In genomic region chr3:31896643-31897433, GRCh38 we compare ENCODE assay signal across 31 cellular contexts.
DNase-seq lines count a peak whose midpoint lies in the region; ATAC-seq, FAIRE-seq and TF ChIP-seq lines count a peak whose summit lies in the region.
"Had no signal": no experiment of that assay in that cellular context is flagged by ENCODE, and none has a peak within 500 bp of the region (broad histone marks: within the 10 kb centered on the region; RNA-seq: fewer than 3 reads in every experiment).

No MANE protein-coding gene starts in this region.

- POLR2A ChIA-PET in H1 (lab: Charles Lee; ENCODE audit: partially characterized antibody) (no interaction called here), HepG2 (lab: Yijun Ruan, JAX) (no interaction called here)

- no peak overlapping the region for H4K91ac ChIP-seq in H1 (replicated peaks; ENCODE audit: insufficient read length, low read length)

- no peak overlapping the region for H2AK5ac ChIP-seq in H1 (ENCODE audit: low read depth, low read length)

- no peak overlapping the region for H3K9ac ChIP-seq in DND-41 (ENCODE audit: low read depth, low read length)
- peak overlapping the region; percentile 49 for H3K9ac ChIP-seq in Karpas-422 (ENCODE audit: low read length)
- peak overlapping the region in 1 of 4 experiments; percentile 10; a peak in 1 of 7 replicates for H3K9ac ChIP-seq in H1 (replicated peaks in 1 of 4; ENCODE audit: extremely low read depth in 1 of 4, low read depth in 3 of 4, low read length in 3 of 4)
- H3K9ac ChIP-seq in HepG2 (ENCODE audit: insufficient read depth, low read depth, low read length) = no peak overlapping the region
- H3K9ac ChIP-seq: KMS-11 had no signal

- no peak for TF ChIP-seq CTCF in DND-41 (IDR thresholded peaks at IDR 0.05; ENCODE audit: borderline replicate concordance, extremely low read depth, low read length, poor library complexity, severe bottlenecking)
- no peak for TF ChIP-seq CTCF in H1 (IDR thresholded peaks at IDR 0.05; ENCODE audit: control extremely low read depth in 1 of 3, insufficient read depth in 1 of 3, low read depth in 1 of 3, low read length in 3 of 3)
- no peak for TF ChIP-seq CTCF in HepG2 (CRISPR knock-in tag; IDR thresholded peaks at IDR 0.05)
- no peak for TF ChIP-seq CTCF in natural killer cell (IDR thresholded peaks at IDR 0.05)

- CTCF ChIA-PET in H1 (lab: Charles Lee; ENCODE audit: partially characterized antibody) = interaction anchor here (0.6 to 6.6 kb wide), 7 partner anchors 12 to 278 kb away, joined by 3 to 40 read pairs (median 3); no protein-coding TSS in a partner anchor
- CTCF ChIA-PET in HepG2 (lab: Yijun Ruan, JAX; ENCODE audit: low intra/inter-chr PET ratio, low total read pairs) = no interaction called here

- in situ Hi-C loops in HepG2 (cut with HindIII; ENCODE audit: extremely low pct_ligation_motif_present, low pct_unique_long_range_greater_than_20kb) = no loop called here

- H3K36me3 ChIP-seq in DND-41 (ENCODE audit: insufficient read depth, low read length) = no peaks in the 10 kb centered on the region
- no peaks in the 10 kb centered on the region for H3K36me3 ChIP-seq in Karpas-422 (ENCODE audit: insufficient read depth, low read length)
- no peaks in the 10 kb centered on the region for H3K36me3 ChIP-seq in H1 (ENCODE audit: control insufficient read depth in 2 of 4, insufficient read depth in 4 of 4, low read length in 3 of 4)
- H3K36me3 ChIP-seq in HepG2 (replicated peaks in 1 of 2; ENCODE audit: control insufficient read depth in 1 of 2, insufficient read depth in 2 of 2, low read length in 2 of 2) = peaks cover 0 to 3% of the 10 kb centered on the region in 2 experiments; a peak in 2 of 5 replicates
- H3K36me3 ChIP-seq: cardiac muscle cell, pancreas, vagina, WERI-Rb-1 had no signal

- no peaks in the 10 kb centered on the region for H3K79me2 ChIP-seq in DND-41 (ENCODE audit: insufficient read depth, low read length)
- H3K79me2 ChIP-seq in Karpas-422 (ENCODE audit: low read length) = peaks cover 99% of the 10 kb centered on the region
- H3K79me2 ChIP-seq in H1 (ENCODE audit: control insufficient read depth in 1 of 2, insufficient read depth in 2 of 2, low read length in 2 of 2) = peaks cover 3 to 91% of the 10 kb centered on the region in 2 experiments; a peak in 3 of 4 replicates
- H3K79me2 ChIP-seq in HepG2 (ENCODE audit: insufficient read depth, low read length) = peaks cover 22% of the 10 kb centered on the region

- no peak overlapping the region for H2BK120ac ChIP-seq in H1 (replicated peaks; ENCODE audit: low read depth, low read length)

- H3K27me3 ChIP-seq in DND-41 (ENCODE audit: insufficient read depth, low read length, poor library complexity) (no peaks in the 10 kb centered on the region), Karpas-422 (ENCODE audit: low read length) (no peaks in the 10 kb centered on the region), H1 (replicated peaks in 1 of 4; ENCODE audit: control insufficient read depth in 3 of 4, extremely low read depth in 1 of 4, insufficient read depth in 3 of 4, low read length in 3 of 4) (no peaks in the 10 kb centered on the region), HepG2 (ENCODE audit: control insufficient read depth in 1 of 2, insufficient read depth in 2 of 2, low read length in 2 of 2) (no peaks in the 10 kb centered on the region)
- H3K27me3 ChIP-seq: cardiac muscle cell, pancreas, vagina had no signal

- H3K27ac ChIP-seq in DND-41 (ENCODE audit: low read length) = no peak overlapping the region
- peak overlapping the region; percentile 89 for H3K27ac ChIP-seq in Karpas-422 (ENCODE audit: low read length)
- no peak overlapping the region for H3K27ac ChIP-seq in H1 (ENCODE audit: low read depth, low read length)
- H3K27ac ChIP-seq in HepG2 (ENCODE audit: extremely low read length, insufficient read depth, low read length) = no peak overlapping the region
- H3K27ac ChIP-seq: A549, cardiac muscle cell, KMS-11, pancreas, vagina, WERI-Rb-1 had no signal

- no peak overlapping the region for H4K5ac ChIP-seq in H1 (ENCODE audit: insufficient read length, low read depth, low read length)

- H3K4me1 Mint-ChIP-seq in natural killer cell = no peaks in the 10 kb centered on the region
- H3K4me1 Mint-ChIP-seq: CD8-positive, alpha-beta memory T cell had no signal

- peaks cover 0 to 6% of the 10 kb centered on the region in 2 donors for H3K36me3 Mint-ChIP-seq in activated naive CD4-positive, alpha-beta T cell treated with anti-CD3 and anti-CD28 coated beads, Interleukin-2, amount 50 U/mL, for 72 hours
- H3K36me3 Mint-ChIP-seq in natural killer cell = no peaks in the 10 kb centered on the region
- H3K36me3 Mint-ChIP-seq: CD8-positive, alpha-beta memory T cell; mesothelial cell of epicardium; natural killer cell treated with Interleukin-12 subunit alpha and Interleukin-12 subunit beta and Interleukin-15 and Interleukin-18, amount 100 ng/mL, for 72 hours had no signal

- ATAC-seq in DND-41 (ENCODE audit: insufficient read depth, low read depth) (no peak), HepG2 (peak; percentile 67), natural killer cell (no peak)
- no peak for ATAC-seq in activated naive CD4-positive, alpha-beta T cell treated with anti-CD3 and anti-CD28 coated beads, Interleukin-2, amount 50 U/mL, for 72 hours
- ATAC-seq: pancreas, right cardiac atrium had no signal

- 57% methylated on average over 6 of the region's 6 CpGs; no CpG with 5 or more reads in 1 of the 2 experiments for WGBS in H1 (ENCODE audit: extremely low coverage in 1 of 2, insufficient coverage in 1 of 2, insufficient read length in 1 of 2, insufficient replicate concordance in 2 of 2, low coverage in 1 of 2, low lambda C conversion rate in 2 of 2, missing lambda C conversion rate in 1 of 2), 2 experiments
- 68% methylated on average over 6 of the region's 6 CpGs for WGBS in HepG2 (ENCODE audit: low lambda C conversion rate)

- no TSS peak for BruUV-seq in HepG2 (replicated peaks; lab: Mats Ljungman, UMichigan)

- H3K14ac ChIP-seq in H1 (ENCODE audit: insufficient read length) = no peak overlapping the region

- no peak overlapping the region for H4K8ac ChIP-seq in H1 (ENCODE audit: extremely low read depth, insufficient read depth, low read length)

- TF ChIP-seq POLR2A in H1 (IDR thresholded peaks at IDR 0.05; ENCODE audit: control extremely low read depth in 1 of 2, low read depth in 2 of 2, low read length in 2 of 2) (no peak), HepG2 (IDR thresholded peaks at IDR 0.05; ENCODE audit: insufficient read depth in 1 of 2, low read depth in 2 of 2, low read length in 2 of 2) (no peak)

- FAIRE-seq in H1 (lab: Jason Lieb, UNC) (peak; percentile 77), HepG2 (lab: Jason Lieb, UNC) (no peak)
- FAIRE-seq: A549, pancreas had no signal

- peaks cover 16% of the 10 kb centered on the region for H3K79me1 ChIP-seq in H1 (ENCODE audit: low read depth, low read length)

- no peak overlapping the region for H3K56ac ChIP-seq in H1 (replicated peaks; ENCODE audit: insufficient read length, low read depth, low read length)

- H3K23ac ChIP-seq in H1 (ENCODE audit: insufficient read length) = no peak overlapping the region

- no peak overlapping the region for H2BK15ac ChIP-seq in H1 (ENCODE audit: low read length)

- no peak overlapping the region for H3K27ac Mint-ChIP-seq in activated naive CD4-positive, alpha-beta T cell treated with anti-CD3 and anti-CD28 coated beads, Interleukin-2, amount 50 U/mL, for 72 hours
- H3K27ac Mint-ChIP-seq in natural killer cell = no peak overlapping the region
- H3K27ac Mint-ChIP-seq: mesothelial cell of epicardium; natural killer cell treated with Interleukin-12 subunit alpha and Interleukin-12 subunit beta and Interleukin-15 and Interleukin-18, amount 100 ng/mL, for 72 hours; stimulated activated naive CD8-positive, alpha-beta T cell treated with anti-CD3 and anti-CD28 coated beads, Interleukin-15, Interleukin-2, amounts not matched to agents 100 ng/mL and 50 ng/mL, for 24 hours; T-helper 2 cell treated with Interferon-gamma antibody and Interleukin-4, amounts not matched to agents 5 μg/mL and 100 μg/mL, for 36 hours had no signal

- H3K9me3 Mint-ChIP-seq in activated naive CD4-positive, alpha-beta T cell treated with anti-CD3 and anti-CD28 coated beads, Interleukin-2, amount 50 U/mL, for 72 hours = peaks cover 0 to 2% of the 10 kb centered on the region in 2 donors
- no peaks in the 10 kb centered on the region for H3K9me3 Mint-ChIP-seq in natural killer cell
- H3K9me3 Mint-ChIP-seq: CD8-positive, alpha-beta memory T cell; mesothelial cell of epicardium; natural killer cell treated with Interleukin-12 subunit alpha and Interleukin-12 subunit beta and Interleukin-15 and Interleukin-18, amount 100 ng/mL, for 72 hours; stimulated activated naive CD8-positive, alpha-beta T cell treated with anti-CD3 and anti-CD28 coated beads, Interleukin-15, Interleukin-2, amounts not matched to agents 100 ng/mL and 50 ng/mL, for 24 hours; T-helper 2 cell treated with Interferon-gamma antibody and Interleukin-4, amounts not matched to agents 5 μg/mL and 100 μg/mL, for 36 hours had no signal

- DNase-seq in DND-41 (no peak), Karpas-422 (peak; percentile 69), H1 (ENCODE audit: low read depth in 1 of 2, low spot score in 2 of 2) (no peak), HepG2 (ENCODE audit: low spot score) (peak; percentile 11), natural killer cell (no peak), MV-4-11 (lab: John Stamatoyannopoulos, UW) (no peak), NCI-H82 (lab: John Stamatoyannopoulos, UW) (no peak)
- DNase-seq in activated naive CD4-positive, alpha-beta T cell treated with anti-CD3 and anti-CD28 coated beads, Interleukin-2, amount 50 U/mL, for 72 hours (ENCODE audit: low spot score in 2 of 2) = no peak
- DNase-seq: activated CD4-positive, alpha-beta T cell treated with anti-CD3 and anti-CD28 coated beads, Interleukin-2, amount 50 U/mL, for 4 hours; activated CD8-positive, alpha-beta memory T cell treated with anti-CD3 and anti-CD28 coated beads, Interleukin-2, amount 50 U/mL, for 4 hours; activated naive CD4-positive, alpha-beta T cell treated with anti-CD3 and anti-CD28 coated beads, Interleukin-2, amount 50 U/mL, for 16 hours; anterior cingulate cortex; CD8-positive, alpha-beta memory T cell; cortex of kidney; DMS153; NCI-H1694 treated with DMSO at 0.1 percent for 48 hours; NCI-H2171 treated with DMSO at 0.1 percent for 48 hours; NCI-H524 treated with DMSO at 0.1 percent for 48 hours; pancreas; right cardiac atrium; stimulated activated CD4-positive, alpha-beta T cell treated with anti-CD3 and anti-CD28 coated beads, Interleukin-12 subunit alpha, Interleukin-12 subunit beta, amount 100 ng/mL, for 4 hours; stimulated activated CD4-positive, alpha-beta T cell treated with anti-CD3 and anti-CD28 coated beads, Interleukin-4, amount 100 ng/mL, for 24 hours; WERI-Rb-1 had no signal

- H3K4me1 ChIP-seq in DND-41 (ENCODE audit: insufficient read depth, low read length) (no peaks in the 10 kb centered on the region), Karpas-422 (ENCODE audit: low read length) (peaks cover 93% of the 10 kb centered on the region), H1 (replicated peaks in 1 of 4; ENCODE audit: control insufficient read depth in 3 of 4, insufficient read depth in 4 of 4, low read length in 3 of 4) (peaks cover 12 to 45% (median 27%) of the 10 kb centered on the region in 4 experiments), HepG2 (ENCODE audit: insufficient read depth, low read length) (peaks cover 17% of the 10 kb centered on the region)
- H3K4me1 ChIP-seq: pancreas had no signal

- peaks cover 9 to 12% of the 10 kb centered on the region in 2 donors for H3K27me3 Mint-ChIP-seq in natural killer cell (ENCODE audit: low read depth in 2 of 2)

- no peaks in the 10 kb centered on the region for H4K20me1 ChIP-seq in DND-41 (ENCODE audit: insufficient read depth, low read length)
- no peaks in the 10 kb centered on the region for H4K20me1 ChIP-seq in Karpas-422 (ENCODE audit: insufficient read depth, low read depth, low read length)
- no peaks in the 10 kb centered on the region for H4K20me1 ChIP-seq in H1 (replicated peaks in 1 of 2; ENCODE audit: control insufficient read depth in 1 of 2, insufficient read depth in 2 of 2, low read length in 2 of 2)
- no peaks in the 10 kb centered on the region for H4K20me1 ChIP-seq in HepG2 (ENCODE audit: insufficient read depth, low read length)

- TF ChIP-seq RAD21 in H1 (IDR thresholded peaks at IDR 0.05 in 1 of 2, conservative IDR thresholded peaks at IDR 0.05 in 1 of 2; ENCODE audit: low read depth in 2 of 2, low read length in 2 of 2) (0 out of 4 replicates have a peak, but pooled peaks of 1 of the 2 experiments have one; percentile 2), HepG2 (CRISPR knock-in tag; IDR thresholded peaks at IDR 0.05) (no peak)

- intact Hi-C loops in HepG2 (cut with micrococcal nuclease; ENCODE audit: unreplicated experiment) = no loop called here
- intact Hi-C loops in natural killer cell (cut with micrococcal nuclease) = no loop called here

- no peaks in the 10 kb centered on the region for H3K9me2 ChIP-seq in Karpas-422 (replicated peaks; ENCODE audit: insufficient read depth, low read length)

- TF ChIP-seq EP300 in H1 (IDR thresholded peaks at IDR 0.05; ENCODE audit: borderline replicate concordance in 1 of 2, low read depth in 2 of 2, low read length in 2 of 2) (no peak), HepG2 (IDR thresholded peaks at IDR 0.05; ENCODE audit: low read depth in 2 of 2, low read length in 2 of 2) (no peak), HepG2 (CRISPR knock-in tag; IDR thresholded peaks at IDR 0.05; ENCODE audit: borderline replicate concordance) (no peak)

- no peak overlapping the region for H2BK20ac ChIP-seq in H1 (ENCODE audit: low read length)

- H3K4me2 ChIP-seq in DND-41 (ENCODE audit: insufficient read depth, low read length) (no peak overlapping the region), Karpas-422 (ENCODE audit: low read depth, low read length, poor library complexity, severe bottlenecking) (peak overlapping the region; percentile 35), H1 (ENCODE audit: insufficient read depth in 1 of 2, low read depth in 2 of 2, low read length in 2 of 2) (peak overlapping the region in 1 of 2 experiments; percentile 48; a peak in 2 of 4 replicates), HepG2 (ENCODE audit: low read depth, low read length) (no peak overlapping the region)
- H3K4me2 ChIP-seq: A549, KMS-11 had no signal

- H3K4me3 ChIP-seq in DND-41 (ENCODE audit: low read depth in 1 of 2, low read length in 2 of 2) (no peak overlapping the region), Karpas-422 (ENCODE audit: low read length) (peak overlapping the region; percentile 1; the same call in 1 of the 2 replicates), H1 (ENCODE audit: extremely low read depth in 1 of 4, insufficient read depth in 2 of 4, low read depth in 3 of 4, low read length in 4 of 4) (no peak overlapping the region), HepG2 (replicated peaks in 1 of 3; ENCODE audit: insufficient read depth in 1 of 3, low read depth in 2 of 3, low read length in 3 of 3) (no peak overlapping the region)
- H3K4me3 ChIP-seq: A549, cardiac muscle cell, pancreas, vagina had no signal

- H2BK5ac ChIP-seq in H1 (ENCODE audit: low read depth, low read length) = 0 out of 2 replicates have a peak overlapping the region, but pooled peaks have one; percentile 5

- H3K4me3 Mint-ChIP-seq in natural killer cell = no peak overlapping the region
- H3K4me3 Mint-ChIP-seq: CD8-positive, alpha-beta memory T cell; mesothelial cell of epicardium; natural killer cell treated with Interleukin-12 subunit alpha and Interleukin-12 subunit beta and Interleukin-15 and Interleukin-18, amount 100 ng/mL, for 72 hours; stimulated activated naive CD8-positive, alpha-beta T cell treated with anti-CD3 and anti-CD28 coated beads, Interleukin-15, Interleukin-2, amounts not matched to agents 100 ng/mL and 50 ng/mL, for 24 hours; T-helper 2 cell treated with Interferon-gamma antibody and Interleukin-4, amounts not matched to agents 5 μg/mL and 100 μg/mL, for 36 hours had no signal

- no peak overlapping the region for H3K4ac ChIP-seq in H1 (replicated peaks; ENCODE audit: insufficient read length, low read depth, low read length)

- peak overlapping the region; percentile 10; the same call in 1 of the 2 replicates for H2BK12ac ChIP-seq in H1 (ENCODE audit: low read depth, low read length)

- 0 out of 2 replicates have a peak overlapping the region, but pooled peaks have one; percentile 2 for H3K18ac ChIP-seq in H1 (ENCODE audit: extremely low read depth, low read length)

- no peaks in the 10 kb centered on the region for H3K23me2 ChIP-seq in H1 (ENCODE audit: low read depth, low read length)

- H3K9me3 ChIP-seq in DND-41 (ENCODE audit: insufficient read depth, low read length, severe bottlenecking) = no peaks in the 10 kb centered on the region
- no peaks in the 10 kb centered on the region for H3K9me3 ChIP-seq in Karpas-422 (ENCODE audit: low read length)
- no peaks in the 10 kb centered on the region for H3K9me3 ChIP-seq in H1 (ENCODE audit: insufficient read depth in 2 of 2, low read depth in 1 of 2, low read length in 1 of 2)
- H3K9me3 ChIP-seq in HepG2 (ENCODE audit: low read length) = no peaks in the 10 kb centered on the region
- H3K9me3 ChIP-seq: A549, pancreas, vagina had no signal

- H2AFZ ChIP-seq in DND-41 (ENCODE audit: low read depth, low read length) = 0 out of 2 replicates have a peak overlapping the region, but pooled peaks have one; percentile 4
- no peak overlapping the region; the same call in 1 of the 2 replicates for H2AFZ ChIP-seq in Karpas-422 (ENCODE audit: low read length)
- no peak overlapping the region for H2AFZ ChIP-seq in H1 (ENCODE audit: low read length)
- no peak overlapping the region for H2AFZ ChIP-seq in HepG2 (ENCODE audit: low read length)

Comparison
In these comparisons a context has a peak if more than half of its experiments do, and no peak if none do; other contexts are left out.
1. DNase-seq: peak in Karpas-422 (single experiment) and HepG2 (single experiment); none in DND-41 (single experiment), H1 (0 of 2), activated naive CD4-positive, alpha-beta T cell treated with anti-CD3 and anti-CD28 coated beads, Interleukin-2, amount 50 U/mL, for 72 hours (0 of 2), natural killer cell (single experiment), MV-4-11 (single experiment) and NCI-H82 (single experiment).